Comparison of ENCODE assay signal across 8 cellular contexts in genomic region chr5:122844916-122845252, GRCh38. TPM values are rescaled to one million over a fixed set of nuclear protein-coding genes. Genes with fewer than 3 reads are reported as not detected.
DNase-seq lines count a peak whose midpoint lies in the region; ATAC-seq and TF ChIP-seq lines count a peak whose summit lies in the region.

No MANE protein-coding gene starts in this region.

- no peaks in the 10 kb centered on the region for H3K36me3 Mint-ChIP-seq in activated B cell treated with CpG ODN at 0.5 μM for 24 hours (ENCODE audit: low read depth)

- peaks cover 0 to 6% of the 10 kb centered on the region in 2 donors for H3K9me3 ChIP-seq in right atrium auricular region
- H3K9me3 ChIP-seq in spleen: no peaks in the 10 kb centered on the region

- peak; percentile 2 for DNase-seq in stimulated activated CD8-positive, alpha-beta memory T cell treated with anti-CD3 and anti-CD28 coated beads, Interleukin-12 subunit alpha, Interleukin-12 subunit beta, amount 100 ng/mL, for 4 hours (ENCODE audit: low read depth)
- no peak for DNase-seq in stimulated activated CD8-positive, alpha-beta memory T cell treated with anti-CD3 and anti-CD28 coated beads, Interleukin-4, amount 100 ng/mL, for 48 hours
- peak; percentile 16 for DNase-seq in activated B cell treated with CpG ODN at 0.5 μM for 24 hours
- DNase-seq in right atrium auricular region (ENCODE audit: low spot score): no peak
- no peak for DNase-seq in spleen
- DNase-seq in NOMO-1 treated with dmso at 0.1 percent for 144 hours (lab: John Stamatoyannopoulos, UW; ENCODE audit: unreplicated experiment): no peak
- DNase-seq in NCI-H1417 (lab: John Stamatoyannopoulos, UW): no peak

- ATAC-seq in HG02981 (IDR thresholded peaks at IDR 0.05; ENCODE audit: unreplicated experiment) (peak; percentile 45), activated B cell treated with CpG ODN at 0.5 μM for 24 hours (ENCODE audit: low read depth) (peak; percentile 9)

- peaks cover 36% of the 10 kb centered on the region for H3K4me1 Mint-ChIP-seq in activated B cell treated with CpG ODN at 0.5 μM for 24 hours

- CTCF ChIA-PET in activated B cell treated with CpG ODN at 0.5 μM for 24 hours (lab: Charles Lee): interaction anchor here (1.0 to 2.4 kb wide), 3 partner anchors 16 to 141 kb away, joined by 3 to 9 read pairs (median 3); no protein-coding TSS in a partner anchor

- H3K27ac ChIP-seq in right atrium auricular region: peak overlapping the region; percentile 88 to 94
- peak overlapping the region; percentile 75 to 92 (median 88) for H3K27ac ChIP-seq in spleen

- TF ChIP-seq CTCF in activated B cell treated with CpG ODN at 0.5 μM for 24 hours (IDR thresholded peaks at IDR 0.05) (no peak), right atrium auricular region (IDR thresholded peaks at IDR 0.05) (no peak), spleen (IDR thresholded peaks at IDR 0.05 in 8 of 11, conservative IDR thresholded peaks at IDR 0.05 in 3 of 11) (no peak)

- H3K36me3 ChIP-seq in right atrium auricular region (no peaks in the 10 kb centered on the region), spleen (no peaks in the 10 kb centered on the region)

- H3K4me3 Mint-ChIP-seq in activated B cell treated with CpG ODN at 0.5 μM for 24 hours: peak overlapping the region; percentile 90

- H3K4me1 ChIP-seq in right atrium auricular region (peaks cover 0 to 13% of the 10 kb centered on the region in 2 donors), spleen (peaks cover 8 to 52% (median 21%) of the 10 kb centered on the region in 6 donors)

- no peaks in the 10 kb centered on the region for H3K9me3 Mint-ChIP-seq in activated B cell treated with CpG ODN at 0.5 μM for 24 hours

- H3K27me3 Mint-ChIP-seq in activated B cell treated with CpG ODN at 0.5 μM for 24 hours: no peaks in the 10 kb centered on the region

- no peak for TF ChIP-seq POLR2A in spleen (IDR thresholded peaks at IDR 0.05)

- H3K27me3 ChIP-seq in right atrium auricular region (no peaks in the 10 kb centered on the region), spleen (replicated peaks in 1 of 7) (no peaks in the 10 kb centered on the region)

- H3K4me3 ChIP-seq in right atrium auricular region (peak overlapping the region; percentile 92 to 93), spleen (peak overlapping the region; percentile 80 to 97 (median 86))

- WGBS in spleen, 5 donors: 0 to 1% (median 1%) methylated on average over 17 of the region's 17 CpGs

- H3K27ac Mint-ChIP-seq in activated B cell treated with CpG ODN at 0.5 μM for 24 hours: peak overlapping the region; percentile 82

- POLR2A ChIA-PET in activated B cell treated with CpG ODN at 0.5 μM for 24 hours (lab: Charles Lee): interaction anchor here (0.9 to 2.3 kb wide), 7 partner anchors 12 to 578 kb away, joined by 3 to 11 read pairs (median 4); no protein-coding TSS in a partner anchor

- intact Hi-C loops in activated B cell treated with CpG ODN at 0.5 μM for 24 hours (cut with micrococcal nuclease) (loop anchor here (1.0 to 5.0 kb wide), 3 partner anchors 70 to 577 kb away; partner anchors contain the start of genes CEP120 and SNX2), spleen (cut with DNase I; ENCODE audit: low total_unique reads) (no loop called here)

RNA-seq across cellular contexts. Expression of gene SNX24, which starts 0.5 kb away (rescaled TPM):
- total RNA-seq in activated B cell treated with CpG ODN at 0.5 μM for 24 hours: 8.2 and 8.5 TPM in 2 replicates
- total RNA-seq in right atrium auricular region: 10 to 100 TPM; 10.8 to 13.2 TPM
- total RNA-seq in spleen: 10 to 100 TPM in 6 of 7 donors, 1 to 10 TPM in 1; 8.8 to 17.4 (median 13.4) TPM
- polyA plus RNA-seq in spleen: 10 to 100 TPM in 1 of 3 donors, 1 to 10 TPM in 2; 5.2 to 11.4 (median 5.9) TPM

Comparison
In these comparisons a context has a peak if more than half of its experiments do, and no peak if none do; other contexts are left out.
1. DNase-seq: peak in stimulated activated CD8-positive, alpha-beta memory T cell treated with anti-CD3 and anti-CD28 coated beads, Interleukin-12 subunit alpha, Interleukin-12 subunit beta, amount 100 ng/mL, for 4 hours (single experiment) and activated B cell treated with CpG ODN at 0.5 μM for 24 hours (single experiment); none in stimulated activated CD8-positive, alpha-beta memory T cell treated with anti-CD3 and anti-CD28 coated beads, Interleukin-4, amount 100 ng/mL, for 48 hours (single experiment), right atrium auricular region (single experiment), spleen (single experiment), NOMO-1 treated with dmso at 0.1 percent for 144 hours (single experiment) and NCI-H1417 (0 of 3).